Comparison of ENCODE assay signal across 10 cellular contexts in genomic region chr5:125277494-125278154, GRCh38.
DNase-seq lines count a peak whose midpoint lies in the region; ATAC-seq, FAIRE-seq and TF ChIP-seq lines count a peak whose summit lies in the region.
"Had no signal": no experiment of that assay in that cellular context is flagged by ENCODE, and none has a peak within 500 bp of the region (broad histone marks: within the 10 kb centered on the region; RNA-seq: fewer than 3 reads in every experiment).

No MANE protein-coding gene starts in this region.

- DNase-seq in H54 (ENCODE audit: insufficient read length, low spot score) (peak; percentile 37), SK-N-SH (no peak), foreskin keratinocyte (peak; percentile 93 to 97), smooth muscle cell (lab: John Stamatoyannopoulos, UW; ENCODE audit: unreplicated experiment) (no peak), nephron progenitor cell (no peak), mucosa of gallbladder (ENCODE audit: low spot score) (no peak)
- DNase-seq: activated T-cell treated with anti-CD3 and anti-CD28 coated beads for 4 hours, Karpas-422 had no signal

- no peak overlapping the region for H3K9ac ChIP-seq in SK-N-SH
- no peak overlapping the region for H3K9ac ChIP-seq in smooth muscle cell (ENCODE audit: low read depth)
- H3K9ac ChIP-seq: parathyroid adenoma had no signal

- H3K4me3 Mint-ChIP-seq in nephron progenitor cell, result no peak overlapping the region

- H3K4me2 ChIP-seq in SK-N-SH (no peak overlapping the region), smooth muscle cell (no peak overlapping the region)

- H3K36me3 Mint-ChIP-seq in nephron progenitor cell (ENCODE audit: low read depth), result no peaks in the 10 kb centered on the region

- H3K27ac ChIP-seq in SK-N-SH (ENCODE audit: low read depth in 2 of 2, low read length in 1 of 2), result peak overlapping the region in 1 of 2 experiments; percentile 48; a peak in 2 of 4 replicates
- H3K27ac ChIP-seq in foreskin keratinocyte, result no peak overlapping the region
- peak overlapping the region; percentile 14 for H3K27ac ChIP-seq in smooth muscle cell (ENCODE audit: low read depth)
- H3K27ac ChIP-seq: parathyroid adenoma had no signal

- H3K9me3 ChIP-seq in SK-N-SH (no peaks in the 10 kb centered on the region), smooth muscle cell (replicated peaks; ENCODE audit: low read depth) (no peaks in the 10 kb centered on the region)

- H3K9me2 ChIP-seq in SK-N-SH, result no peaks in the 10 kb centered on the region

- POLR2A ChIA-PET in SK-N-SH (lab: Yijun Ruan, JAX), result no interaction called here

- WGBS in SK-N-SH (ENCODE audit: low lambda C conversion rate), result 63% methylated on average over 3 of the region's 3 CpGs
- 79% methylated on average over 3 of the region's 3 CpGs for WGBS in smooth muscle cell (ENCODE audit: low lambda C conversion rate)

- H3F3A ChIP-seq in SK-N-SH (replicated peaks; ENCODE audit: insufficient read depth) (peaks cover 5% of the 10 kb centered on the region), smooth muscle cell (ENCODE audit: low read depth) (no peaks in the 10 kb centered on the region)

- TF ChIP-seq POLR2A in H54 (IDR thresholded peaks at IDR 0.05; ENCODE audit: low read depth, low read length), result no peak

- TF ChIP-seq RAD21 in SK-N-SH (IDR thresholded peaks at IDR 0.05; ENCODE audit: low read length), result no peak

- no peaks in the 10 kb centered on the region for H4K20me1 ChIP-seq in SK-N-SH (ENCODE audit: insufficient read depth)
- H4K20me1 ChIP-seq in smooth muscle cell (ENCODE audit: low read depth), result no peaks in the 10 kb centered on the region

- peaks cover 58% of the 10 kb centered on the region for H3K4me1 Mint-ChIP-seq in nephron progenitor cell

- peak; percentile 48 to 94; a peak in 3 of 4 replicates for TF ChIP-seq EP300 in SK-N-SH (IDR thresholded peaks at IDR 0.05; ENCODE audit: borderline replicate concordance in 1 of 2, low read depth in 1 of 2, low read length in 1 of 2)

- peak; percentile 84 for FAIRE-seq in H54 (lab: Jason Lieb, UNC)

- H3K4me3 ChIP-seq in SK-N-SH (ENCODE audit: low read depth in 2 of 2, low read length in 1 of 2) (no peak overlapping the region), smooth muscle cell (no peak overlapping the region)

- CTCF ChIA-PET in SK-N-SH (lab: Yijun Ruan, JAX), result interaction anchor here (0.7 kb wide), 2 partner anchors 11 to 248 kb away, joined by 3 read pairs; no protein-coding TSS in a partner anchor

- peak; percentile 100 for ATAC-seq in foreskin keratinocyte
- no peak for ATAC-seq in HG03460 (IDR thresholded peaks at IDR 0.05; ENCODE audit: unreplicated experiment)

- H3K27me3 Mint-ChIP-seq in nephron progenitor cell (ENCODE audit: low read depth, poor library complexity), result no peaks in the 10 kb centered on the region

- peaks cover 5% of the 10 kb centered on the region for H3K9me3 Mint-ChIP-seq in nephron progenitor cell

- peaks cover 9 to 10% of the 10 kb centered on the region in 2 experiments; a peak in 3 of 4 replicates for H3K4me1 ChIP-seq in SK-N-SH (ENCODE audit: control insufficient read depth in 1 of 2, insufficient read depth in 2 of 2, low read depth in 1 of 2, low read length in 1 of 2)
- peaks cover 7% of the 10 kb centered on the region for H3K4me1 ChIP-seq in foreskin keratinocyte
- peaks cover 10% of the 10 kb centered on the region for H3K4me1 ChIP-seq in smooth muscle cell (ENCODE audit: low read depth)

- H3K79me2 ChIP-seq in SK-N-SH (ENCODE audit: insufficient read depth) (no peaks in the 10 kb centered on the region), smooth muscle cell (ENCODE audit: low read depth) (no peaks in the 10 kb centered on the region)
- H3K79me2 ChIP-seq: parathyroid adenoma had no signal

- no peak overlapping the region for H2AFZ ChIP-seq in SK-N-SH (ENCODE audit: low read depth)
- H2AFZ ChIP-seq in smooth muscle cell (ENCODE audit: low read depth), result no peak overlapping the region
- H2AFZ ChIP-seq: parathyroid adenoma had no signal

- H3K36me3 ChIP-seq in SK-N-SH (replicated peaks in 1 of 2; ENCODE audit: control insufficient read depth in 1 of 2, insufficient read depth in 2 of 2, low read length in 1 of 2) (no peaks in the 10 kb centered on the region), smooth muscle cell (ENCODE audit: low read depth) (no peaks in the 10 kb centered on the region)

- no peak overlapping the region for H3K27ac Mint-ChIP-seq in nephron progenitor cell

- TF ChIP-seq CTCF in SK-N-SH (IDR thresholded peaks at IDR 0.05) (no peak), foreskin keratinocyte (conservative IDR thresholded peaks at IDR 0.05) (no peak), smooth muscle cell (IDR thresholded peaks at IDR 0.05; ENCODE audit: borderline replicate concordance, insufficient read depth, poor library complexity, severe bottlenecking) (no peak), nephron progenitor cell (IDR thresholded peaks at IDR 0.05) (no peak)

- no peaks in the 10 kb centered on the region for H3K27me3 ChIP-seq in SK-N-SH (ENCODE audit: insufficient read depth)
- no peaks in the 10 kb centered on the region for H3K27me3 ChIP-seq in foreskin keratinocyte
- H3K27me3 ChIP-seq in smooth muscle cell (ENCODE audit: low read depth), result no peaks in the 10 kb centered on the region

TF ChIP-seq in SK-N-SH, 30 proteins besides CTCF, POLR2A, EP300 and RAD21 (continues in another document):
- TF ChIP-seq PBX3 (IDR thresholded peaks at IDR 0.05) (peak; percentile 96), TAF1 (IDR thresholded peaks at IDR 0.05; ENCODE audit: borderline replicate concordance, low read depth, low read length) (no peak), GABPA (IDR thresholded peaks at IDR 0.05; ENCODE audit: low read depth) (no peak), FOXJ3 (CRISPR knock-in tag; IDR thresholded peaks at IDR 0.05) (no peak), CHD2 (IDR thresholded peaks at IDR 0.05; ENCODE audit: low read length, partially characterized antibody) (no peak), REST (IDR thresholded peaks at IDR 0.05; ENCODE audit: low read depth, low read length) (no peak), JUND (IDR thresholded peaks at IDR 0.05) (peak; percentile 98), EZH2phosphoT487 (IDR thresholded peaks at IDR 0.05; ENCODE audit: borderline replicate concordance, low read depth) (no peak), TEAD4 (IDR thresholded peaks at IDR 0.05; ENCODE audit: borderline replicate concordance, insufficient read depth) (peak; percentile 81), SIN3A (IDR thresholded peaks at IDR 0.05; ENCODE audit: borderline replicate concordance, low read depth, low read length) (peak; percentile 30; the same call in 1 of the 2 replicates), TCF12 (IDR thresholded peaks at IDR 0.05) (peak; percentile 91), NFIC (IDR thresholded peaks at IDR 0.05; ENCODE audit: borderline replicate concordance) (peak; percentile 78), RFX5 (IDR thresholded peaks at IDR 0.05; ENCODE audit: low read length) (no peak), MEF2A (IDR thresholded peaks at IDR 0.05; ENCODE audit: borderline replicate concordance, low read depth) (peak; percentile 91), FOSL2 (IDR thresholded peaks at IDR 0.05; ENCODE audit: borderline replicate concordance, low read depth) (peak; percentile 99), RXRA (IDR thresholded peaks at IDR 0.05; ENCODE audit: borderline replicate concordance, low read depth) (peak; percentile 51; the same call in 1 of the 2 replicates), MXI1 (IDR thresholded peaks at IDR 0.05; ENCODE audit: low read depth, low read length) (no peak), FOXM1 (IDR thresholded peaks at IDR 0.05; ENCODE audit: low read depth) (peak; percentile 67; the same call in 1 of the 2 replicates)
- TF ChIP-seq, protein P1, sequence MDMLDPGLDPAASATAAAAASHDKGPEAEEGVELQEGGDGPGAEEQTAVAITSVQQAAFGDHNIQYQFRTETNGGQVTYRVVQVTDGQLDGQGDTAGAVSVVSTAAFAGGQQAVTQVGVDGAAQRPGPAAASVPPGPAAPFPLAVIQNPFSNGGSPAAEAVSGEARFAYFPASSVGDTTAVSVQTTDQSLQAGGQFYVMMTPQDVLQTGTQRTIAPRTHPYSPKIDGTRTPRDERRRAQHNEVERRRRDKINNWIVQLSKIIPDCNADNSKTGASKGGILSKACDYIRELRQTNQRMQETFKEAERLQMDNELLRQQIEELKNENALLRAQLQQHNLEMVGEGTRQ (IDR thresholded peaks at IDR 0.05; ENCODE audit: borderline replicate concordance, low read depth, low read length), result no peak

Comparison
In these comparisons a context has a peak if more than half of its experiments do, and no peak if none do; other contexts are left out.
1. DNase-seq: peak in H54 (single experiment) and foreskin keratinocyte (2 of 2); none in SK-N-SH (single experiment), smooth muscle cell (single experiment), nephron progenitor cell (single experiment) and mucosa of gallbladder (single experiment).